Comparison of ENCODE assay signal across 11 cellular contexts in genomic region chr18:38186491-38186890, GRCh38.
"Had no signal": no experiment of that assay in that cellular context is flagged by ENCODE, and none has a peak within 500 bp of the region (broad histone marks: within the 10 kb centered on the region; RNA-seq: fewer than 3 reads in every experiment).

No MANE protein-coding gene starts in this region.

- H3K4me2 ChIP-seq: GM23338 had no signal

- H2AFZ ChIP-seq: GM23248, GM23338 had no signal

- H3K36me3 ChIP-seq: HAP-1 had no signal

- H3K4me3 ChIP-seq: GM23248, GM23338, HAP-1 had no signal

- H3K4me1 ChIP-seq: HAP-1 had no signal

- DNase-seq: GM23248, GOT3, H7, H9, HCEC 1CT, HFFc6 had no signal

- H3K4me3 Mint-ChIP-seq: GM23338, H9, HFFc6 had no signal

- H3K27ac Mint-ChIP-seq: GM23338, H9, HFFc6 had no signal

- H3K4me1 Mint-ChIP-seq: GM23338 had no signal

- H3K9me3 ChIP-seq: HAP-1 had no signal

- H3K27ac ChIP-seq: GM23248 had no signal

- FAIRE-seq: H1, H54 had no signal

- ATAC-seq: GM23338, HCT116 had no signal

- H3K9ac ChIP-seq: GM23248 had no signal
